8 cellular contexts compared by ENCODE assay signal in the genomic region with DNA sequence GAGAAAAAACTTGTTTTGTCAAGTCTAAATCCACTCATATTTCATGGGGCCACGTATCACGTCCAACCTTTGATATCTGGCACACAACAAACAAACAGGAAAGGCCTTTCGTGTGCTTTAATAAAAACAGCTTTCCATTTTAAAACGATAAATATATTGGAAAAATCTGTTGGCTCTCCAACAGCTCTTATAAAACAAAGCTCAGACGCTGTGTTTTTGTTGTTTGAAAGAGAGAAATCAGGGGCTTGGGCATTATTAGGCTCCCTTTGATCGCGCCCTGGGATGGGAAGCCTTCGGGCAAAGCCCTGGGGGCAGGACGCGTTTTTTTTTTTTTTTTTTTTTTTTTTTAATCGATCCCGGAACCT.
DNase-seq lines count a peak whose midpoint lies in the region; ATAC-seq and TF ChIP-seq lines count a peak whose summit lies in the region.

No MANE protein-coding gene starts in this region.

- no peak for DNase-seq in AG09309 (ENCODE audit: low read depth)
- peak; percentile 10 for DNase-seq in HuH-7 (ENCODE audit: low spot score)
- DNase-seq in cerebellar cortex (ENCODE audit: low spot score): peak; percentile 26
- no peak for DNase-seq in SW480 (ENCODE audit: low spot score)
- no peak for DNase-seq in NCI-H2081 treated with DMSO at 0.1 percent for 48 hours (lab: John Stamatoyannopoulos, UW)

- peak overlapping the region; percentile 70 for H3K27ac ChIP-seq in muscle layer of colon (ENCODE audit: low read depth, low read length)

- no peak overlapping the region for H3K9ac ChIP-seq in muscle layer of colon (ENCODE audit: low read length)

- no peaks in the 10 kb centered on the region for H3K27me3 ChIP-seq in muscle layer of colon (ENCODE audit: control insufficient read depth in 1 of 2, insufficient read depth in 2 of 2, low read length in 2 of 2)

- no peaks in the 10 kb centered on the region for H3K9me3 ChIP-seq in muscle layer of colon (ENCODE audit: low read length)

- H3K36me3 ChIP-seq in muscle layer of colon (ENCODE audit: insufficient read depth, low read length): no peaks in the 10 kb centered on the region

- H3K4me3 ChIP-seq in AG09309 (ENCODE audit: control insufficient read depth, low read depth, low read length): peak overlapping the region; percentile 36
- no peak overlapping the region for H3K4me3 ChIP-seq in muscle layer of colon (ENCODE audit: low read depth in 1 of 2, low read length in 2 of 2)

- ATAC-seq in HG03097 (IDR thresholded peaks at IDR 0.05; ENCODE audit: low FRiP score, unreplicated experiment) (no peak), HG02610 (IDR thresholded peaks at IDR 0.05; ENCODE audit: unreplicated experiment) (no peak)

- TF ChIP-seq CTCF in AG09309 (IDR thresholded peaks at IDR 0.05; ENCODE audit: control insufficient read depth, insufficient read depth, low read depth, low read length, missing control alignments): no peak

- H3K4me1 ChIP-seq in muscle layer of colon (ENCODE audit: insufficient read depth, low read length): peaks cover 5% of the 10 kb centered on the region

Comparison
In these comparisons a context has a peak if more than half of its experiments do, and no peak if none do; other contexts are left out.
1. DNase-seq: peak in HuH-7 (single experiment) and cerebellar cortex (single experiment); none in AG09309 (single experiment), SW480 (single experiment) and NCI-H2081 treated with DMSO at 0.1 percent for 48 hours (single experiment).